ENCODE assay signal across 18 cellular contexts in genomic region chr4:183746305-183747229, GRCh38.
DNase-seq lines count a peak whose midpoint lies in the region; ATAC-seq and TF ChIP-seq lines count a peak whose summit lies in the region.
"Had no signal": no experiment of that assay in that cellular context is flagged by ENCODE, and none has a peak within 500 bp of the region (broad histone marks: within the 10 kb centered on the region; RNA-seq: fewer than 3 reads in every experiment).

No MANE protein-coding gene starts in this region.

- intact Hi-C loops in natural killer cell (cut with micrococcal nuclease), result no loop called here

- no peaks in the 10 kb centered on the region for H3K36me3 Mint-ChIP-seq in natural killer cell treated with Interleukin-12 subunit alpha and Interleukin-12 subunit beta and Interleukin-15 and Interleukin-18, amount 100 ng/mL, for 72 hours
- H3K36me3 Mint-ChIP-seq in natural killer cell (no peaks in the 10 kb centered on the region), nephron (ENCODE audit: low read depth) (peaks cover 3% of the 10 kb centered on the region), chondrocyte (ENCODE audit: low read depth) (peaks cover 4% of the 10 kb centered on the region)
- H3K36me3 Mint-ChIP-seq: CD4-positive, CD25-positive, alpha-beta regulatory T cell had no signal

- H3K4me1 Mint-ChIP-seq in natural killer cell treated with Interleukin-12 subunit alpha and Interleukin-12 subunit beta and Interleukin-15 and Interleukin-18, amount 100 ng/mL, for 72 hours (ENCODE audit: low read depth in 2 of 2), result no peaks in the 10 kb centered on the region
- H3K4me1 Mint-ChIP-seq in natural killer cell (no peaks in the 10 kb centered on the region), nephron (peaks cover 28% of the 10 kb centered on the region), chondrocyte (ENCODE audit: low read depth) (peaks cover 20% of the 10 kb centered on the region)
- H3K4me1 Mint-ChIP-seq: CD4-positive, CD25-positive, alpha-beta regulatory T cell had no signal

- no peaks in the 10 kb centered on the region for H3K27me3 ChIP-seq in foreskin keratinocyte

- no peak overlapping the region for H3K4me3 Mint-ChIP-seq in natural killer cell treated with Interleukin-12 subunit alpha and Interleukin-12 subunit beta and Interleukin-15 and Interleukin-18, amount 100 ng/mL, for 72 hours
- no peak overlapping the region for H3K4me3 Mint-ChIP-seq in natural killer cell
- H3K4me3 Mint-ChIP-seq in nephron, result no peak overlapping the region
- H3K4me3 Mint-ChIP-seq in chondrocyte (ENCODE audit: unreplicated experiment), result no peak overlapping the region
- H3K4me3 Mint-ChIP-seq: activated CD8-positive, alpha-beta T cell treated with anti-CD3 and anti-CD28 coated beads for 36 hours; CD4-positive, CD25-positive, alpha-beta regulatory T cell had no signal

- no peaks in the 10 kb centered on the region for H3K4me1 ChIP-seq in foreskin keratinocyte

- H3K27ac Mint-ChIP-seq in natural killer cell treated with Interleukin-12 subunit alpha and Interleukin-12 subunit beta and Interleukin-15 and Interleukin-18, amount 100 ng/mL, for 72 hours, result no peak overlapping the region
- H3K27ac Mint-ChIP-seq in natural killer cell (no peak overlapping the region), nephron (peak overlapping the region; percentile 64 to 95 (median 87)), chondrocyte (ENCODE audit: unreplicated experiment) (no peak overlapping the region)
- H3K27ac Mint-ChIP-seq: activated CD8-positive, alpha-beta T cell treated with anti-CD3 and anti-CD28 coated beads for 36 hours; CD4-positive, CD25-positive, alpha-beta regulatory T cell had no signal

- H3K27ac ChIP-seq in foreskin keratinocyte, result no peak overlapping the region
- H3K27ac ChIP-seq: WERI-Rb-1 had no signal

- ATAC-seq in natural killer cell treated with Interleukin-12 subunit alpha and Interleukin-12 subunit beta and Interleukin-15 and Interleukin-18, amount 100 ng/mL, for 72 hours, result no peak
- no peak for ATAC-seq in natural killer cell
- no peak for ATAC-seq in foreskin keratinocyte
- ATAC-seq: activated CD8-positive, alpha-beta T cell treated with anti-CD3 and anti-CD28 coated beads for 36 hours; stimulated activated naive CD8-positive, alpha-beta T cell treated with anti-CD3 and anti-CD28 coated beads, Interleukin-15, Interleukin-2, amounts not matched to agents 100 U/mL and 50 U/mL, for 24 hours had no signal

- DNase-seq in natural killer cell treated with Interleukin-12 subunit alpha and Interleukin-12 subunit beta and Interleukin-15 and Interleukin-18, amount 100 ng/mL, for 72 hours (ENCODE audit: low spot score), result peak; percentile 56
- DNase-seq in natural killer cell (no peak), epithelial cell of proximal tubule (ENCODE audit: low read depth) (peak; percentile 98), foreskin keratinocyte (no peak), NK-92 (lab: John Stamatoyannopoulos, UW; ENCODE audit: unreplicated experiment) (no peak), chondrocyte (ENCODE audit: low spot score) (no peak), islet precursor cell (no peak)
- DNase-seq: activated CD8-positive, alpha-beta T cell treated with anti-CD3 and anti-CD28 coated beads for 36 hours; activated T-cell treated with anti-CD3 and anti-CD28 coated beads, Interleukin-2, amount 50 U/mL, for 48 hours; CD4-positive, CD25-positive, alpha-beta regulatory T cell; DMS79; midbrain; NCI-H2171 treated with DMSO at 0.1 percent for 48 hours; occipital lobe; stimulated activated naive CD8-positive, alpha-beta T cell treated with anti-CD3 and anti-CD28 coated beads, Interleukin-15, Interleukin-2, amounts not matched to agents 100 U/mL and 50 U/mL, for 24 hours; T-helper 1 cell; WERI-Rb-1 had no signal

- H3K9me3 Mint-ChIP-seq in natural killer cell treated with Interleukin-12 subunit alpha and Interleukin-12 subunit beta and Interleukin-15 and Interleukin-18, amount 100 ng/mL, for 72 hours, result no peaks in the 10 kb centered on the region
- H3K9me3 Mint-ChIP-seq in natural killer cell, result no peaks in the 10 kb centered on the region
- peaks cover 20% of the 10 kb centered on the region for H3K9me3 Mint-ChIP-seq in nephron
- H3K9me3 Mint-ChIP-seq in chondrocyte (ENCODE audit: low read depth), result peaks cover 6% of the 10 kb centered on the region
- H3K9me3 Mint-ChIP-seq: activated CD8-positive, alpha-beta T cell treated with anti-CD3 and anti-CD28 coated beads for 36 hours had no signal

- H3K4me3 ChIP-seq in epithelial cell of proximal tubule (ENCODE audit: low read depth, low read length), result peak overlapping the region; percentile 36

- TF ChIP-seq CTCF in natural killer cell (IDR thresholded peaks at IDR 0.05) (no peak), epithelial cell of proximal tubule (conservative IDR thresholded peaks at IDR 0.05; ENCODE audit: low read depth, low read length) (no peak), nephron (IDR thresholded peaks at IDR 0.05; ENCODE audit: unreplicated experiment in 3 of 3) (no peak), foreskin keratinocyte (conservative IDR thresholded peaks at IDR 0.05) (no peak), chondrocyte (IDR thresholded peaks at IDR 0.05) (no peak)

- peaks cover 0 to 17% of the 10 kb centered on the region in 2 donors for H3K27me3 Mint-ChIP-seq in natural killer cell treated with Interleukin-12 subunit alpha and Interleukin-12 subunit beta and Interleukin-15 and Interleukin-18, amount 100 ng/mL, for 72 hours
- H3K27me3 Mint-ChIP-seq in natural killer cell (ENCODE audit: low read depth in 2 of 2), result peaks cover 10 to 13% of the 10 kb centered on the region in 2 donors
- H3K27me3 Mint-ChIP-seq in nephron (ENCODE audit: low read depth), result no peaks in the 10 kb centered on the region
- no peaks in the 10 kb centered on the region for H3K27me3 Mint-ChIP-seq in chondrocyte (ENCODE audit: low read depth)

Comparison
In these comparisons a context has a peak if more than half of its experiments do, and no peak if none do; other contexts are left out.
1. DNase-seq: peak in natural killer cell treated with Interleukin-12 subunit alpha and Interleukin-12 subunit beta and Interleukin-15 and Interleukin-18, amount 100 ng/mL, for 72 hours (single experiment) and epithelial cell of proximal tubule (single experiment); none in natural killer cell (single experiment), foreskin keratinocyte (0 of 2), NK-92 (single experiment), chondrocyte (single experiment) and islet precursor cell (single experiment).
2. H3K27ac Mint-ChIP-seq: peak in nephron (3 of 3); none in natural killer cell treated with Interleukin-12 subunit alpha and Interleukin-12 subunit beta and Interleukin-15 and Interleukin-18, amount 100 ng/mL, for 72 hours (0 of 2), natural killer cell (0 of 2) and chondrocyte (single experiment).